Comparison of ENCODE assay signal across 18 cellular contexts in the genomic region with DNA sequence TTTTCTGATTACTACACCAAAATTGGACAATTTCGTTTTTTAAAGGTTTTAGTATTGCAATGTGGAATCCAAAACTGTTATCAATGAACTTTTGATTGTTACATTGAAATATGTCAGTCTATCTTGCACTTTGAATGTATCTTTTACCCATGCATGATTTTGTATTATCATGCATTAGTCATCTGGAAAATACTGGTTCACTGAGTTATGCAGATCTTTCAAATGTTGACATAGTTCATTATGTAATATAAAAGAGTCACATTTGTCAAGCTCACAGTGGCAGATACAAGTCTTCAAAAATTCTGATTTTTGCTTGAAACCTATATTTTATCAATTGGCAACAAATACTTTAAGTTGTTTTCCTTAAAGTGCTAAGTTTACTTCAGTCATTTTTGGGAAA.
"Had no signal": no experiment of that assay in that cellular context is flagged by ENCODE, and none has a peak within 500 bp of the region (broad histone marks: within the 10 kb centered on the region; RNA-seq: fewer than 3 reads in every experiment).

No MANE protein-coding gene starts in this region.

- H3K4me3 Mint-ChIP-seq: activated CD4-positive, alpha-beta memory T cell treated with anti-CD3 and anti-CD28 coated beads, Interleukin-2, amount 10 ng/mL, durations not matched to agents 7 days and 5 days; activated T-cell treated with anti-CD3 and anti-CD28 coated beads, Interleukin-2, amount 50 U/mL, for 72 hours; brain; memory B cell; natural killer cell; T-helper 2 cell treated with Interferon-gamma antibody and Interleukin-4, amounts not matched to agents 5 μg/mL and 100 μg/mL, for 36 hours had no signal

- ATAC-seq: activated T-cell treated with anti-CD3 and anti-CD28 coated beads, Interleukin-2, amount 50 U/mL, for 72 hours; heart right ventricle; natural killer cell had no signal

- H3K27me3 Mint-ChIP-seq: activated CD4-positive, alpha-beta memory T cell treated with anti-CD3 and anti-CD28 coated beads, Interleukin-2, amount 10 ng/mL, durations not matched to agents 7 days and 5 days; memory B cell had no signal

- DNase-seq: activated CD4-positive, alpha-beta memory T cell treated with anti-CD3 and anti-CD28 coated beads, Interleukin-2, amount 10 ng/mL, durations not matched to agents 7 days and 5 days; activated CD4-positive, alpha-beta T cell treated with anti-CD3 and anti-CD28 coated beads for 1 hour; activated naive CD4-positive, alpha-beta T cell; activated T-cell treated with anti-CD3 and anti-CD28 coated beads, Interleukin-2, amount 50 U/mL, for 72 hours; dermis blood vessel endothelial cell; esophagus squamous epithelium; foreskin fibroblast; heart right ventricle; islet precursor cell; natural killer cell; nucleus accumbens; stimulated activated CD4-positive, alpha-beta T cell treated with anti-CD3 and anti-CD28 coated beads, Interleukin-2, amount 100 ng/mL, for 48 hours; stomach; SW 1271 had no signal

- H3K36me3 Mint-ChIP-seq: brain, natural killer cell had no signal

- H3K36me3 ChIP-seq: prostate gland had no signal

- H3K27ac Mint-ChIP-seq: activated CD4-positive, alpha-beta memory T cell treated with anti-CD3 and anti-CD28 coated beads, Interleukin-2, amount 10 ng/mL, durations not matched to agents 7 days and 5 days; activated T-cell treated with anti-CD3 and anti-CD28 coated beads, Interleukin-2, amount 50 U/mL, for 72 hours; brain; T-helper 2 cell treated with Interferon-gamma antibody and Interleukin-4, amounts not matched to agents 5 μg/mL and 100 μg/mL, for 36 hours had no signal

- H3K27ac ChIP-seq: esophagus squamous epithelium, heart right ventricle, prostate gland had no signal

- H3K9me3 ChIP-seq: esophagus squamous epithelium, heart right ventricle, prostate gland, stomach had no signal

- H3K4me1 ChIP-seq: prostate gland had no signal

- H3K4me3 ChIP-seq: esophagus squamous epithelium, heart right ventricle, prostate gland, stomach had no signal

- H3K27me3 ChIP-seq: esophagus squamous epithelium, heart right ventricle, stomach had no signal

- H3K9me3 Mint-ChIP-seq: activated CD4-positive, alpha-beta memory T cell treated with anti-CD3 and anti-CD28 coated beads, Interleukin-2, amount 10 ng/mL, durations not matched to agents 7 days and 5 days; activated T-cell treated with anti-CD3 and anti-CD28 coated beads, Interleukin-2, amount 50 U/mL, for 72 hours; brain; memory B cell; natural killer cell; T-helper 2 cell treated with Interferon-gamma antibody and Interleukin-4, amounts not matched to agents 5 μg/mL and 100 μg/mL, for 36 hours had no signal
